9 cellular contexts compared by ENCODE assay signal in the genomic region with DNA sequence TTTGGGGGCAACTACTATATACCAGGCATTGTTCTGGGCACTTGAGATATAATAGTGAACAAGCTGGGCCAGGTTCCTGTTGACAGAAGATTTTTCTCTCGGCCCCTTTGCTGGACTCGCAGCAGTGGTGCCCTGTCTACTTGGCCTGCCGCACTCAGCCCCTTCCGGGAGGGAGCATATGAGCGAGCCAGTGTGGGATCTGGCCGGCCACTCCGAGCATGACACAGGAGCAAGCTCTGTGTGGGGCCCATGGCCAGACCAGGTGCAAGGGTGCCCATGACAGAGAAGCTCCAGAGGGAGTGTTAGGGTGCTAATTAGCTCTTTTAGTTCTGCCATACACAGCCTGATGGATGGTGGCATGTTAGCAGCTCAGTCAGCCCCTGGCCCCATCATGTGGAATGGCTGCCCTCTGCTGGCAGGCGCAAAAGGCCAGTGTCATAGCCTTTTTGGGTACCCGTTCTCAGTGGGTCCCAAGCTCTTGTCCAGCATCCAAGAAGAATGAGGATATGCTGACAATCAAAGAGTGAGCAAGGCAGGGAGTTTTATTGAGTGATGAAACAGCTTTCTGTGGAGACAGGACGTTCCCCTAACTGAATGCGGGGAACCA. TPM values are rescaled to one million over a fixed set of nuclear protein-coding genes. Genes with fewer than 3 reads are reported as not detected.
DNase-seq lines count a peak whose midpoint lies in the region; ATAC-seq and TF ChIP-seq lines count a peak whose summit lies in the region.
"Had no signal": no experiment of that assay in that cellular context is flagged by ENCODE, and none has a peak within 500 bp of the region (broad histone marks: within the 10 kb centered on the region; RNA-seq: fewer than 3 reads in every experiment).

No MANE protein-coding gene starts in this region.

- CTCF ChIA-PET in activated naive CD4-positive, alpha-beta T cell treated with anti-CD3 and anti-CD28 coated beads, Interleukin-2, amount 10 ng/mL, durations not matched to agents 7 days and 5 days (lab: Charles Lee), result interaction anchor here (0.7 to 0.9 kb wide), 4 partner anchors 32 to 354 kb away, joined by 3 read pairs; no protein-coding TSS in a partner anchor

- no peaks in the 10 kb centered on the region for H3K4me1 Mint-ChIP-seq in activated naive CD4-positive, alpha-beta T cell treated with anti-CD3 and anti-CD28 coated beads, Interleukin-2, amount 10 ng/mL, durations not matched to agents 7 days and 5 days

- no peaks in the 10 kb centered on the region for H3K9me3 Mint-ChIP-seq in activated naive CD4-positive, alpha-beta T cell treated with anti-CD3 and anti-CD28 coated beads, Interleukin-2, amount 10 ng/mL, durations not matched to agents 7 days and 5 days

- H3K4me3 ChIP-seq in coronary artery, result no peak overlapping the region

- H3K27me3 Mint-ChIP-seq in activated naive CD4-positive, alpha-beta T cell treated with anti-CD3 and anti-CD28 coated beads, Interleukin-2, amount 10 ng/mL, durations not matched to agents 7 days and 5 days, result no peaks in the 10 kb centered on the region

- no peaks in the 10 kb centered on the region for H3K36me3 Mint-ChIP-seq in activated naive CD4-positive, alpha-beta T cell treated with anti-CD3 and anti-CD28 coated beads, Interleukin-2, amount 10 ng/mL, durations not matched to agents 7 days and 5 days

- no peak overlapping the region for H3K27ac Mint-ChIP-seq in activated naive CD4-positive, alpha-beta T cell treated with anti-CD3 and anti-CD28 coated beads, Interleukin-2, amount 10 ng/mL, durations not matched to agents 7 days and 5 days

- DNase-seq in COLO668 (lab: John Stamatoyannopoulos, UW; ENCODE audit: unreplicated experiment) (peak; percentile 1), left lobe of liver (ENCODE audit: low spot score) (peak; percentile 48), coronary artery (ENCODE audit: low spot score) (no peak), GOT3 (lab: John Stamatoyannopoulos, UW) (no peak), AG20443 (ENCODE audit: low spot score) (no peak)
- DNase-seq in activated naive CD4-positive, alpha-beta T cell treated with anti-CD3 and anti-CD28 coated beads, Interleukin-2, amount 10 ng/mL, durations not matched to agents 7 days and 5 days, result peak; percentile 40

- H3K4me3 Mint-ChIP-seq in activated naive CD4-positive, alpha-beta T cell treated with anti-CD3 and anti-CD28 coated beads, Interleukin-2, amount 10 ng/mL, durations not matched to agents 7 days and 5 days, result no peak overlapping the region

- ATAC-seq in HG02885 (IDR thresholded peaks at IDR 0.05; ENCODE audit: poor library complexity, unreplicated experiment), result peak; percentile 60
- peak; percentile 81 for ATAC-seq in left lobe of liver
- ATAC-seq in GM18519 (IDR thresholded peaks at IDR 0.05; ENCODE audit: low FRiP score, unreplicated experiment), result no peak

- no peak for TF ChIP-seq CTCF in coronary artery (IDR thresholded peaks at IDR 0.05)

- H3K27ac ChIP-seq in coronary artery, result no peak overlapping the region

RNA-seq across cellular contexts. Expression of gene KIF4B, which starts 9.3 kb away (rescaled TPM):
- not detected for total RNA-seq in left lobe of liver
- total RNA-seq: astrocyte had no signal

Comparison
In these comparisons a context has a peak if more than half of its experiments do, and no peak if none do; other contexts are left out.
1. DNase-seq: peak in COLO668 (single experiment), activated naive CD4-positive, alpha-beta T cell treated with anti-CD3 and anti-CD28 coated beads, Interleukin-2, amount 10 ng/mL, durations not matched to agents 7 days and 5 days (single experiment) and left lobe of liver (single experiment); none in coronary artery (single experiment), GOT3 (single experiment) and AG20443 (single experiment).